ENCODE assay signal across 22 cellular contexts in the genomic region with DNA sequence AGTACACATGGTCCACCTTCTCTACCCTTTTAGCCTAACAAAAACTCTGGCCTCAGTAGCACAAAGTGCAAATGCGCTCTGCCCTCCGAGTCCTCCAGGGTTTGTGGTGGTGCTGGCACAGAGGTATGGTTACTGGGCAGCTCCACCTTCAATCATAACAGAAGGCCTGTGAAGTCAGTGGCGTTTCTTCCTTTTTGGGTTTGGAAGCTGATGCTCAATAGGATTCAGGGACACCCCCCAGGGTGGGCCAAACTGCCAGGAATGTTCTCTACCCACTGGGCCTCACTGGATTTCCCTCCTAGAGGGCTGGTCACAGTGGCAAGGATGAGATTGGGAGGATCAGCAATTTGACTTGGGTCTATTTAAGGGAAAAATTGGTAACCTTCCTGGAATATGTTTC.
"Had no signal": no experiment of that assay in that cellular context is flagged by ENCODE, and none has a peak within 500 bp of the region (broad histone marks: within the 10 kb centered on the region; RNA-seq: fewer than 3 reads in every experiment).

No MANE protein-coding gene starts in this region.

- H3K9ac ChIP-seq: parathyroid adenoma had no signal

- H3K4me3 ChIP-seq: dorsolateral prefrontal cortex, gastrocnemius medialis, prostate gland, sigmoid colon, thoracic aorta, tibial nerve, upper lobe of left lung had no signal

- H3K27ac ChIP-seq: gastrocnemius medialis, neutrophil, parathyroid adenoma, prostate gland, sigmoid colon, thoracic aorta, tibial nerve, upper lobe of left lung had no signal

- H3K36me3 Mint-ChIP-seq: natural killer cell; stimulated activated effector memory CD8-positive, alpha-beta T cell treated with anti-CD3 and anti-CD28 coated beads, Interleukin-12 subunit alpha, Interleukin-12 subunit beta, amount 100 ng/mL, for 72 hours had no signal

- H3K4me1 ChIP-seq: gastrocnemius medialis, parathyroid adenoma, prostate gland, tibial nerve, upper lobe of left lung had no signal

- DNase-seq: cerebellar nuclear complex; dorsolateral prefrontal cortex; effector CD4-positive, alpha-beta T cell; foreskin fibroblast; gastrocnemius medialis; mammary epithelial cell; natural killer cell; right cardiac atrium; sigmoid colon; stimulated activated CD4-positive, alpha-beta T cell treated with anti-CD3 and anti-CD28 coated beads, Interleukin-2, amount 100 ng/mL, for 24 hours; stimulated activated CD4-positive, alpha-beta T cell treated with anti-CD3 and anti-CD28 coated beads, Interleukin-4, amount 100 ng/mL, for 24 hours; stimulated activated naive CD8-positive, alpha-beta T cell treated with anti-CD3 and anti-CD28 coated beads, Interleukin-15, Interleukin-2, amounts not matched to agents 100 U/mL and 50 U/mL, for 24 hours; substantia nigra; upper lobe of left lung had no signal

- H3K36me3 ChIP-seq: gastrocnemius medialis, neutrophil, prostate gland, sigmoid colon, thoracic aorta, tibial nerve, upper lobe of left lung had no signal

- H3K27ac Mint-ChIP-seq: natural killer cell; stimulated activated effector memory CD8-positive, alpha-beta T cell treated with anti-CD3 and anti-CD28 coated beads, Interleukin-12 subunit alpha, Interleukin-12 subunit beta, amount 100 ng/mL, for 72 hours had no signal

- H3K4me3 Mint-ChIP-seq: natural killer cell; stimulated activated effector memory CD8-positive, alpha-beta T cell treated with anti-CD3 and anti-CD28 coated beads, Interleukin-12 subunit alpha, Interleukin-12 subunit beta, amount 100 ng/mL, for 72 hours had no signal

- H3K4me1 Mint-ChIP-seq: natural killer cell; stimulated activated effector memory CD8-positive, alpha-beta T cell treated with anti-CD3 and anti-CD28 coated beads, Interleukin-12 subunit alpha, Interleukin-12 subunit beta, amount 100 ng/mL, for 72 hours had no signal

- H3K9me3 ChIP-seq: gastrocnemius medialis, neutrophil, prostate gland, thoracic aorta, upper lobe of left lung had no signal

- FAIRE-seq: keratinocyte, urothelium cell line had no signal
